Comparison of ENCODE assay signal across 8 cellular contexts in genomic region chr11:18105086-18105801, GRCh38. TPM values are rescaled to one million over a fixed set of nuclear protein-coding genes. Genes with fewer than 3 reads are reported as not detected.
DNase-seq lines count a peak whose midpoint lies in the region; ATAC-seq, FAIRE-seq and TF ChIP-seq lines count a peak whose summit lies in the region.

No MANE protein-coding gene starts in this region.

- peaks cover 2% of the 10 kb centered on the region for H3K4me1 Mint-ChIP-seq in astrocyte (ENCODE audit: low read depth, unreplicated experiment)

- H3K4me3 ChIP-seq in right atrium auricular region (peak overlapping the region; percentile 84 to 93), astrocyte (ENCODE audit: insufficient read depth, low read depth, low read length) (peak overlapping the region; percentile 96), mesenchymal stem cell (ENCODE audit: insufficient read depth in 1 of 2, low read depth in 1 of 2, low read length in 2 of 2) (peak overlapping the region; percentile 94 to 99)

- H3K36me3 ChIP-seq in right atrium auricular region (no peaks in the 10 kb centered on the region), astrocyte (ENCODE audit: insufficient read depth, low read length) (peaks cover 10% of the 10 kb centered on the region), mesenchymal stem cell (ENCODE audit: control insufficient read depth in 1 of 2, insufficient read depth in 2 of 2, low read depth in 1 of 2, low read length in 2 of 2) (peaks cover 7 to 27% of the 10 kb centered on the region in 2 experiments)

- H3K4me1 ChIP-seq in right atrium auricular region = peaks cover 0 to 16% of the 10 kb centered on the region in 2 donors
- peaks cover 4% of the 10 kb centered on the region for H3K4me1 ChIP-seq in astrocyte (ENCODE audit: insufficient read depth, low read length)
- H3K4me1 ChIP-seq in mesenchymal stem cell (ENCODE audit: control insufficient read depth, insufficient read depth, low read depth, low read length) = peaks cover 7% of the 10 kb centered on the region

- H3K18ac ChIP-seq in mesenchymal stem cell (ENCODE audit: low read depth in 1 of 2, low read length in 2 of 2) = peak overlapping the region; percentile 93 to 99

- 44% methylated on average over 23 of the region's 29 CpGs for WGBS in mesenchymal stem cell

- FAIRE-seq in astrocyte (lab: Jason Lieb, UNC) = no peak

- intact Hi-C loops in cardiac septum (cut with DNase I) = loop anchor here (5.0 kb wide), 1 partner anchor 113 kb away; no protein-coding TSS in a partner anchor

- peak overlapping the region in 1 of 2 experiments; percentile 100 for H3K14ac ChIP-seq in mesenchymal stem cell (ENCODE audit: low read length in 2 of 2)

- peak overlapping the region; percentile 90 for H3K9ac ChIP-seq in astrocyte (ENCODE audit: low read length)
- peak overlapping the region; percentile 90 for H3K9ac ChIP-seq in mesenchymal stem cell (ENCODE audit: low read length)

- H2BK15ac ChIP-seq in mesenchymal stem cell (ENCODE audit: low read depth, poor library complexity, severe bottlenecking) = no peak overlapping the region

- no peak overlapping the region for H2BK120ac ChIP-seq in mesenchymal stem cell (ENCODE audit: low read depth, low read length)

- ATAC-seq in GM21526 (IDR thresholded peaks at IDR 0.05; ENCODE audit: low FRiP score, unreplicated experiment) (no peak), HG03097 (IDR thresholded peaks at IDR 0.05; ENCODE audit: low FRiP score, unreplicated experiment) (no peak)

- H3K4me2 ChIP-seq in astrocyte (ENCODE audit: low read length) = peak overlapping the region; percentile 87
- peak overlapping the region; percentile 60 for H3K4me2 ChIP-seq in mesenchymal stem cell (ENCODE audit: low read length, poor library complexity, severe bottlenecking)

- TF ChIP-seq CTCF in right atrium auricular region (IDR thresholded peaks at IDR 0.05) (no peak), astrocyte (IDR thresholded peaks at IDR 0.05; ENCODE audit: insufficient read depth, low read depth, low read length) (no peak)

- no peak overlapping the region for H2AK5ac ChIP-seq in mesenchymal stem cell (ENCODE audit: low read length, severe bottlenecking)

- peak overlapping the region; percentile 94 for H3K4me3 Mint-ChIP-seq in astrocyte (ENCODE audit: unreplicated experiment)

- H3K23ac ChIP-seq in mesenchymal stem cell (ENCODE audit: low read length in 2 of 2) = peak overlapping the region in 1 of 2 experiments; percentile 99

- no peaks in the 10 kb centered on the region for H3K9me3 Mint-ChIP-seq in astrocyte (ENCODE audit: unreplicated experiment)

- peaks cover 38% of the 10 kb centered on the region for H3K79me2 ChIP-seq in astrocyte (ENCODE audit: insufficient read depth, low read length)

- H4K20me1 ChIP-seq in astrocyte (ENCODE audit: insufficient read depth, low read length) = no peaks in the 10 kb centered on the region

- no peak overlapping the region for H2BK5ac ChIP-seq in mesenchymal stem cell (ENCODE audit: low read depth, low read length, poor library complexity, severe bottlenecking)

- DNase-seq in right atrium auricular region (ENCODE audit: low spot score) = no peak
- no peak for DNase-seq in cardiac septum (ENCODE audit: low spot score)
- no peak for DNase-seq in astrocyte (ENCODE audit: low read depth)
- peak; percentile 15 for DNase-seq in mesenchymal stem cell
- no peak for DNase-seq in SKM-1 treated with dmso at 0.1 percent for 144 hours (lab: John Stamatoyannopoulos, UW; ENCODE audit: unreplicated experiment)
- DNase-seq in C1 segment of cervical spinal cord (lab: John Stamatoyannopoulos, UW) = no peak

- H3K27me3 ChIP-seq in right atrium auricular region = no peaks in the 10 kb centered on the region
- H3K27me3 ChIP-seq in astrocyte (ENCODE audit: insufficient read depth, low read length) = no peaks in the 10 kb centered on the region
- H3K27me3 ChIP-seq in mesenchymal stem cell (ENCODE audit: control insufficient read depth in 1 of 2, insufficient read depth in 1 of 2, low read length in 2 of 2) = peaks cover 3 to 4% of the 10 kb centered on the region in 2 experiments

- peak overlapping the region; percentile 48 for H3K27ac Mint-ChIP-seq in astrocyte (ENCODE audit: unreplicated experiment)

- H3K27ac ChIP-seq in right atrium auricular region = peak overlapping the region; percentile 47 to 70
- H3K27ac ChIP-seq in astrocyte (ENCODE audit: low read depth, low read length) = peak overlapping the region; percentile 51
- H3K27ac ChIP-seq in mesenchymal stem cell (ENCODE audit: low read length, poor library complexity, severe bottlenecking) = no peak overlapping the region

- H3K79me1 ChIP-seq in mesenchymal stem cell (replicated peaks; ENCODE audit: low read length, poor library complexity, severe bottlenecking) = peaks cover 18% of the 10 kb centered on the region

- peak overlapping the region; percentile 96 for H4K8ac ChIP-seq in mesenchymal stem cell (ENCODE audit: low read length)

- H3K9me3 ChIP-seq in right atrium auricular region (no peaks in the 10 kb centered on the region), astrocyte (ENCODE audit: insufficient read depth, low read depth, low read length) (no peaks in the 10 kb centered on the region), mesenchymal stem cell (ENCODE audit: control insufficient read depth, low read length) (no peaks in the 10 kb centered on the region)

- peak overlapping the region in 1 of 2 experiments; percentile 91 for H3K4ac ChIP-seq in mesenchymal stem cell (ENCODE audit: low read depth in 1 of 2, low read length in 2 of 2)

- H4K91ac ChIP-seq in mesenchymal stem cell (ENCODE audit: low read length) = no peak overlapping the region

- H2BK12ac ChIP-seq in mesenchymal stem cell (ENCODE audit: low read length in 2 of 2) = no peak overlapping the region

- H3K27me3 Mint-ChIP-seq in astrocyte (ENCODE audit: low read depth, unreplicated experiment) = peaks cover 2% of the 10 kb centered on the region

- H2AFZ ChIP-seq in astrocyte (ENCODE audit: low read depth, low read length) (peak overlapping the region; percentile 98), mesenchymal stem cell (ENCODE audit: low read depth, low read length) (peak overlapping the region; percentile 100)

- peaks cover 2% of the 10 kb centered on the region for H3K36me3 Mint-ChIP-seq in astrocyte (ENCODE audit: low read depth, unreplicated experiment)

RNA-seq across cellular contexts. Expression of gene SAAL1, which starts 0.6 kb away (rescaled TPM):
- total RNA-seq in right atrium auricular region (1 to 10 TPM; 4.5 to 4.6 TPM), cardiac septum (9.3 TPM), astrocyte (13.1 and 13.4 TPM in 2 replicates)
- polyA plus RNA-seq in mesenchymal stem cell (2013, experiment 1 of 2) = 21.1 TPM
- 20.4 TPM for polyA plus RNA-seq in mesenchymal stem cell (2013, experiment 2 of 2)

RNA-seq across cellular contexts. Expression of gene MRGPRX3, which starts 27.1 kb away (rescaled TPM):
- not detected for total RNA-seq in right atrium auricular region
- not detected for total RNA-seq in cardiac septum
- total RNA-seq in astrocyte = not detected in 2 replicates
- polyA plus RNA-seq in mesenchymal stem cell (2013, experiment 1 of 2) = not detected
- polyA plus RNA-seq in mesenchymal stem cell (2013, experiment 2 of 2) = not detected

RNA-seq across cellular contexts. Expression of gene TPH1, which starts 59.2 kb away (rescaled TPM):
- under 1 TPM in 1 of 2 donors, not detected in 1; 0.96 TPM for total RNA-seq in right atrium auricular region
- total RNA-seq in cardiac septum = 0.30 TPM
- total RNA-seq in astrocyte = 0.24 and 0.32 TPM in 2 replicates
- polyA plus RNA-seq in mesenchymal stem cell (2013, experiment 1 of 2) = 0.03 TPM
- polyA plus RNA-seq in mesenchymal stem cell (2013, experiment 2 of 2) = 0.03 TPM
